Comparison of ENCODE assay signal across 15 cellular contexts in the genomic region with DNA sequence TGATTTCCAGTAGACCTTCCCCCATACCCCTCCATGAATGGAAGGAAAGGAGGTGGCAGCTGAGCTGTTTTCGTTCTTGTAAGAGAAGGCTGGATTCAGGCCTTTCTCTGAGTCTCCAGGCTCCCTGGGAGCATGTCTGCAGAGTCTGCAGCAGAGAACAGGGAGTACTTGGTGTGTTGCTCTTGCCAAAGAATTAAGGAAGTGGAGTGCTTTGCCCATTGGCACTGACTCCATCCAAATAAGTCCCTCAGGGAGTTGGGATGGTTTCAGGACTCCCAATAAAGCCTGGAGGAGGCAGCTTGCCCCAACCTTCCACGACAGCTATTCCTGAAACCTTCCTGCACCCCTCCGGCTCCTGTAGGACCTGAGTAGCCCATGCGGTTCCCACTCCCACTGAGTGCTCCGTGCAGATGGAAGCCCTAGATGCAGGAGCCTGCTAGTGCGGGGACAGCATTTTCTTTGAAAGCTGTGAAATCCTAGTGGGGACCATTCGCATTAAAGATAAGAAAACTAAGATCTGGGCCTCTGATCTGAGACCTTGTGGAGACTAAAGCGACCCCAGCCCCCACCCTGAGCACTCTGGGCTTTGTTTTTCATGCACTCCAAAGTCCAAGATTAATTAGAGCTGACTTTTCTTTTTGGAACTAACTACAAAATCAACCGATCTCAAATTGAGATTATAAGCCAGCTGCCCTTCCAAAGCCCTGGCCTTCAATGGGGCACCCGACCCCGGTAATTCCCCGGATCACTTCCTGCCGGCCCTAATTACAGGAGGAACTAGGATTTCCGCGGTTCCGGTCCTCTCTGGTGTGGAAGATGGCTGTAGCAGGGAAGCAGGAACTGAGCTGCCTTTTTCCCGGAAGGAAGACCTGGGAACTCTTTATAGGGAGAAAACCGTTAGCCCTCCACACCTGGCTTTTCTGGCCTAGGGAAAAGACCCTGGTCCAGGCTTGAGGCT.
DNase-seq lines count a peak whose midpoint lies in the region; ATAC-seq, FAIRE-seq and TF ChIP-seq lines count a peak whose summit lies in the region.
"Had no signal": no experiment of that assay in that cellular context is flagged by ENCODE, and none has a peak within 500 bp of the region (broad histone marks: within the 10 kb centered on the region; RNA-seq: fewer than 3 reads in every experiment).

No MANE protein-coding gene starts in this region.

- no peaks in the 10 kb centered on the region for H3K27me3 ChIP-seq in breast epithelium
- no peaks in the 10 kb centered on the region for H3K27me3 ChIP-seq in pancreas
- no peaks in the 10 kb centered on the region for H3K27me3 ChIP-seq in aorta (ENCODE audit: control insufficient read depth in 1 of 2, insufficient read depth in 2 of 2, low read length in 1 of 2)

- no peak overlapping the region for H3K4me3 Mint-ChIP-seq in MCF 10A (ENCODE audit: unreplicated experiment)
- no peak overlapping the region for H3K4me3 Mint-ChIP-seq in activated CD4-positive, alpha-beta T cell treated with anti-CD3 and anti-CD28 coated beads, Interleukin-2, amount 10 ng/mL, durations not matched to agents 24 days and 14 days

- no peak for TF ChIP-seq POLR2A in breast epithelium (IDR thresholded peaks at IDR 0.05)

- intact Hi-C loops in breast epithelium (cut with DNase I; ENCODE audit: low total_unique reads): no loop called here
- intact Hi-C loops in MCF 10A (cut with micrococcal nuclease): loop anchor here (5.0 kb wide), 1 partner anchor 110 kb away; the partner anchor contains the start of gene COL13A1
- intact Hi-C loops in head of caudate nucleus (cut with DNase I): no loop called here
- intact Hi-C loops in pancreas (cut with DNase I): loop anchor here in 1 of 3 donors (10.0 kb wide), 1 partner anchor 127 kb away; no protein-coding TSS in a partner anchor
- intact Hi-C loops in aorta (cut with DNase I): loop anchor here (5.0 to 10.0 kb wide), 5 partner anchors 110 to 400 kb away; partner anchors contain the start of gene COL13A1 (in 2 of the 2)
- intact Hi-C loops in activated CD4-positive, alpha-beta T cell treated with anti-CD3 and anti-CD28 coated beads, Interleukin-2, amount 10 ng/mL, durations not matched to agents 24 days and 14 days (cut with micrococcal nuclease): loop anchor here (10.0 kb wide), 1 partner anchor 397 kb away; no protein-coding TSS in a partner anchor

- H3K4me3 ChIP-seq in breast epithelium (no peak overlapping the region), pancreas (no peak overlapping the region), aorta (ENCODE audit: low read length in 2 of 2) (no peak overlapping the region)

- CTCF ChIA-PET in MCF 10A (lab: Yijun Ruan, JAX): interaction anchor here (0.5 to 1.5 kb wide), 8 partner anchors 10 to 267 kb away, joined by 3 to 8 read pairs (median 4); no protein-coding TSS in a partner anchor

- TF ChIP-seq CTCF in breast epithelium (IDR thresholded peaks at IDR 0.05) (no peak), MCF 10A (IDR thresholded peaks at IDR 0.05; ENCODE audit: unreplicated experiment) (no peak), pancreas (IDR thresholded peaks at IDR 0.05) (no peak)

- H3K27ac ChIP-seq in breast epithelium (peak overlapping the region; percentile 6 to 52), pancreas (no peak overlapping the region), aorta (ENCODE audit: low read depth in 1 of 2, low read length in 2 of 2) (peak overlapping the region; percentile 53 to 92)
- H3K27ac ChIP-seq: epithelial cell of prostate had no signal

- POLR2A ChIA-PET in MCF 10A (lab: Yijun Ruan, JAX): interaction anchor here (0.7 kb wide), 1 partner anchor 50 kb away, joined by 3 read pairs; no protein-coding TSS in a partner anchor

- no peak for FAIRE-seq in pancreas (lab: Jason Lieb, UNC)
- FAIRE-seq: astrocyte had no signal

- peak in 1 of 2 donors; percentile 45 for DNase-seq in breast epithelium (ENCODE audit: low spot score in 2 of 2)
- DNase-seq in MCF 10A (ENCODE audit: unreplicated experiment): no peak
- DNase-seq in head of caudate nucleus: peak in 25 of 42 donors; percentile 6 to 67 (median 33)
- no peak for DNase-seq in pancreas
- DNase-seq in aorta: peak in 1 of 2 donors; percentile 73
- DNase-seq in activated CD4-positive, alpha-beta T cell treated with anti-CD3 and anti-CD28 coated beads, Interleukin-2, amount 10 ng/mL, durations not matched to agents 24 days and 14 days: no peak
- DNase-seq in epidermal melanocyte (ENCODE audit: insufficient read length, low spot score): no peak
- DNase-seq: activated CD4-positive, CD25-positive, alpha-beta regulatory T cell treated with anti-CD3 and anti-CD28 coated beads, Interleukin-2, amount 50 U/mL, for 72 hours; activated T-cell treated with anti-CD3 and anti-CD28 coated beads, Interleukin-2, amount 50 U/mL, for 48 hours; Caco-2; NCI-H226; OCI-M1 had no signal

- peaks cover 4 to 14% of the 10 kb centered on the region in 2 donors for H3K4me1 ChIP-seq in breast epithelium
- no peaks in the 10 kb centered on the region for H3K4me1 ChIP-seq in pancreas
- peaks cover 0 to 2% of the 10 kb centered on the region in 2 donors for H3K4me1 ChIP-seq in aorta (ENCODE audit: control insufficient read depth in 1 of 2, insufficient read depth in 2 of 2, low read length in 2 of 2)
- H3K4me1 ChIP-seq: Caco-2 had no signal

- BruUV-seq in MCF 10A (replicated peaks; lab: Mats Ljungman, UMichigan): no TSS peak

- ATAC-seq in pancreas: peak in 3 of 4 donors; percentile 13 to 28 (median 25)
- ATAC-seq in aorta (ENCODE audit: low FRiP score): peak; percentile 80
- ATAC-seq in GM21381 (IDR thresholded peaks at IDR 0.05; ENCODE audit: unreplicated experiment): no peak

- H3K27ac Mint-ChIP-seq in MCF 10A (ENCODE audit: low read depth, unreplicated experiment): no peak overlapping the region
- no peak overlapping the region for H3K27ac Mint-ChIP-seq in activated CD4-positive, alpha-beta T cell treated with anti-CD3 and anti-CD28 coated beads, Interleukin-2, amount 10 ng/mL, durations not matched to agents 24 days and 14 days

- 58 to 61% methylated on average over 18 of the region's 18 CpGs for WGBS in pancreas, 2 donors
- WGBS in aorta, 2 donors: 23 to 25% methylated on average over 18 of the region's 18 CpGs

- H3K36me3 ChIP-seq in breast epithelium (no peaks in the 10 kb centered on the region), pancreas (no peaks in the 10 kb centered on the region), aorta (ENCODE audit: control insufficient read depth in 1 of 2, insufficient read depth in 2 of 2, low read length in 1 of 2) (no peaks in the 10 kb centered on the region)

- H3K36me3 Mint-ChIP-seq in MCF 10A (ENCODE audit: insufficient read depth, unreplicated experiment): no peaks in the 10 kb centered on the region
- no peaks in the 10 kb centered on the region for H3K36me3 Mint-ChIP-seq in activated CD4-positive, alpha-beta T cell treated with anti-CD3 and anti-CD28 coated beads, Interleukin-2, amount 10 ng/mL, durations not matched to agents 24 days and 14 days (ENCODE audit: low read depth)

- H3K4me1 Mint-ChIP-seq in MCF 10A (ENCODE audit: insufficient read depth, unreplicated experiment): no peaks in the 10 kb centered on the region
- no peaks in the 10 kb centered on the region for H3K4me1 Mint-ChIP-seq in activated CD4-positive, alpha-beta T cell treated with anti-CD3 and anti-CD28 coated beads, Interleukin-2, amount 10 ng/mL, durations not matched to agents 24 days and 14 days

- no peaks in the 10 kb centered on the region for H3K27me3 Mint-ChIP-seq in MCF 10A (ENCODE audit: insufficient read depth, unreplicated experiment)
- peaks cover 7% of the 10 kb centered on the region for H3K27me3 Mint-ChIP-seq in activated CD4-positive, alpha-beta T cell treated with anti-CD3 and anti-CD28 coated beads, Interleukin-2, amount 10 ng/mL, durations not matched to agents 24 days and 14 days

- no peaks in the 10 kb centered on the region for H3K9me3 Mint-ChIP-seq in MCF 10A (ENCODE audit: unreplicated experiment)
- H3K9me3 Mint-ChIP-seq in activated CD4-positive, alpha-beta T cell treated with anti-CD3 and anti-CD28 coated beads, Interleukin-2, amount 10 ng/mL, durations not matched to agents 24 days and 14 days: no peaks in the 10 kb centered on the region

- H3K9me3 ChIP-seq in breast epithelium (no peaks in the 10 kb centered on the region), pancreas (no peaks in the 10 kb centered on the region), aorta (ENCODE audit: control insufficient read depth, low read length) (no peaks in the 10 kb centered on the region)
- H3K9me3 ChIP-seq: Caco-2 had no signal

Comparison
In these comparisons a context has a peak if more than half of its experiments do, and no peak if none do; other contexts are left out.
1. intact Hi-C loops: an anchor here in MCF 10A (5.0 kb wide), aorta (5.0 to 10.0 kb wide) and activated CD4-positive, alpha-beta T cell treated with anti-CD3 and anti-CD28 coated beads, Interleukin-2, amount 10 ng/mL, durations not matched to agents 24 days and 14 days (10.0 kb wide); none called in breast epithelium and head of caudate nucleus.
2. DNase-seq: peak in head of caudate nucleus (25 of 42); none in MCF 10A (single experiment), pancreas (0 of 6), activated CD4-positive, alpha-beta T cell treated with anti-CD3 and anti-CD28 coated beads, Interleukin-2, amount 10 ng/mL, durations not matched to agents 24 days and 14 days (single experiment) and epidermal melanocyte (single experiment).
3. H3K27ac ChIP-seq: peak in breast epithelium (2 of 2) and aorta (2 of 2); none in pancreas (0 of 4).